In the genomic region with DNA sequence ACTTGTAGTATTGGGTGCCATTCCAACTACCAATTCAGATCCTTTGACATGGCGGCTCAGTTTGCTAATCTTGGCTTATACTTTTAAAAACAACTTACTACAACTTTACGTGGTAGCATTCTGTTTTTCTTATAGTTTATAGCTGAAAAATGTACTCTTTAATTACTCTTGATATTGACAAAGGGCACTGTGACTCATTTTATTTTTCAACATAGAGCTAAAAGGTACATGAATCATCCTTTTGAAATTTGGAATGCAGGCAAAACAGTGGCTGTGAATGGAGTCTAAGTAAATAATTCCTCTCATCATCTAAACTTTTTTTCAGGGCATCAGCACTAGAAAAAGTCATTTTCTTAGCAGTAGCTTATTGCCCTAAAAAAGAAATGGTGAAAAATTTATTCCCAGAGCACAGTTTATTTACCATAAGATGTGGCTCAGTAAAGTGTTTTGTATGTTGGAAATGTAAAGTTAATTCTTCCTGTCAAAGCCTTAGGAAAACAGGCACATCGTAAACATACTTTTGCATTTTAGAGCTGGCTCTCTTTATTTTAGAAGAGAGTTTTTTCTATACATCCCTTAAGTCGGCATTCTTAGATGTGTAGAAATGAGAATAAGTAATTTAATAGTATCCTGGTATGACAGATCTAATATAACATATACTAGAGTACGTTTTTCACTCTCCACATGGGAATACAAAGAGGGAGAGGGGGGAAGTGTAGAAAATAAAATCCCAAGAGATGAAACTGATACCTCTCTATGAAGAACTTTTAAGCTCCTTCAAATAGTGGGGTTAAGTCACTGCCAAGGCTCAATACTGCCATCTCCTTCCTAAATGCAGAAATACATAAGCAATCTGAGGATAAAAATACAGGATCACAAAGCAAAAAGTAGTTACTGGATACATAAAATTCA, we compare ENCODE assay signal across 1 cellular context.
TF ChIP-seq lines count a peak whose summit lies in the region.

No MANE protein-coding gene starts in this region.

TF ChIP-seq in HCT116, 20 proteins besides CTCF, POLR2A, EP300 and RAD21:
- TF ChIP-seq JUND (IDR thresholded peaks at IDR 0.05) (peak; percentile 36; the same call in 1 of the 2 replicates), FOSL1 (IDR thresholded peaks at IDR 0.05; ENCODE audit: low read depth) (peak; percentile 43), CBX3 (IDR thresholded peaks at IDR 0.05; ENCODE audit: low read depth) (no peak), CEBPB (IDR thresholded peaks at IDR 0.05; ENCODE audit: low read depth) (no peak)
